ENCODE assay signal across 25 cellular contexts in the genomic region with DNA sequence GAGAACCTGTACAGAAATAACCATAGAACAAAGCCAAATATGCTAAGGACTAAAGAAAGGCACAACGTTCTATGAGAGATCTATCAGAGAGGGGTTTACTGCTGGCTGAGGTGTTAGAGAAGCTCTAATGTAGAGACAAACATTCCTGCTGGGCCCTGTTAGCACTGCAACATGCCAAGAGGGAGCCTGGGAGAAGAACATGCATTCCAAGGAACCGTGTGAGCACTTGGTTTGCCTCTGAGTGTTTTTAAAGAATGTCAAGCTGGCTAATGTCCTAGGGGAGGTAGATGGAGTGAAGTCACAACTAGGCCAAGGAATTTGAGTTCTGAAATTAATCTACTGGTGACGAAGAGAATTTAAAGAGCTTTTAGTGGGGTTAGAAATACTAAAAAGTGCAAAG.
A peak's percentile ranks its signal among the peaks of the same experiment; 100 is the strongest.
DNase-seq lines count a peak whose midpoint lies in the region; ATAC-seq, FAIRE-seq and TF ChIP-seq lines count a peak whose summit lies in the region.
"Had no signal": no experiment of that assay in that cellular context is flagged by ENCODE, and none has a peak within 500 bp of the region (broad histone marks: within the 10 kb centered on the region; RNA-seq: fewer than 3 reads in every experiment).

No MANE protein-coding gene starts in this region.

- H2BK15ac ChIP-seq in IMR-90 (ENCODE audit: low read depth, low read length) (no peak overlapping the region), H1 (ENCODE audit: low read length) (no peak overlapping the region)

- H2BK5ac ChIP-seq in IMR-90 (ENCODE audit: low read depth, low read length, poor library complexity, severe bottlenecking), result no peak overlapping the region
- H2BK5ac ChIP-seq in H1 (ENCODE audit: low read depth, low read length), result no peak overlapping the region

- FAIRE-seq in H1 (lab: Jason Lieb, UNC), result no peak
- FAIRE-seq: HepG2 had no signal

- peaks cover 3 to 6% of the 10 kb centered on the region in 2 donors for H3K9me3 Mint-ChIP-seq in effector memory CD8-positive, alpha-beta T cell
- H3K9me3 Mint-ChIP-seq: activated CD4-positive, alpha-beta T cell treated with anti-CD3 and anti-CD28 coated beads, Interleukin-2, amount 10 ng/mL, durations not matched to agents 7 days and 5 days had no signal

- H2BK12ac ChIP-seq in H1 (ENCODE audit: low read depth, low read length), result no peak overlapping the region

- no peaks in the 10 kb centered on the region for H3K9me3 ChIP-seq in IMR-90 (ENCODE audit: control insufficient read depth, insufficient read depth, low read length)
- H3K9me3 ChIP-seq in H1 (ENCODE audit: insufficient read depth in 2 of 2, low read depth in 1 of 2, low read length in 1 of 2), result no peaks in the 10 kb centered on the region
- no peaks in the 10 kb centered on the region for H3K9me3 ChIP-seq in left lung
- H3K9me3 ChIP-seq: BLaER1, body of pancreas, Caco-2 had no signal

- dilution Hi-C loops in IMR-90 (cut with HindIII; ENCODE audit: low sequenced_read_pairs, unreplicated experiment), result no loop called here

- in situ Hi-C loops in IMR-90 (cut with MboI; ENCODE audit: low sequenced_read_pairs), result no loop called here

- H2AFZ ChIP-seq in IMR-90 (replicated peaks; ENCODE audit: low read length, poor library complexity) (no peak overlapping the region), H1 (ENCODE audit: low read length) (no peak overlapping the region)

- 0% methylated on average over 1 of the region's 3 CpGs; no CpG with 5 or more reads in 1 of the 2 experiments for WGBS in IMR-90 (ENCODE audit: extremely low coverage in 2 of 2, insufficient read length in 1 of 2), 2 experiments
- 80% methylated on average over 3 of the region's 3 CpGs; no CpG with 5 or more reads in 1 of the 2 experiments for WGBS in H1 (ENCODE audit: extremely low coverage in 1 of 2, insufficient coverage in 1 of 2, insufficient read length in 1 of 2, insufficient replicate concordance in 2 of 2, low coverage in 1 of 2, low lambda C conversion rate in 2 of 2, missing lambda C conversion rate in 1 of 2), 2 experiments

- H3K9me1 ChIP-seq in IMR-90 (ENCODE audit: insufficient read depth, low read length), result peaks cover 3% of the 10 kb centered on the region

- CTCF ChIA-PET in AG04449 (lab: Yijun Ruan, JAX), result no interaction called here
- CTCF ChIA-PET in IMR-90 (lab: Yijun Ruan, JAX), result no interaction called here
- CTCF ChIA-PET in H1 (lab: Charles Lee; ENCODE audit: partially characterized antibody), result no interaction called here

- no peak overlapping the region for H3K14ac ChIP-seq in IMR-90 (replicated peaks; ENCODE audit: low read depth, low read length)
- H3K14ac ChIP-seq in H1 (ENCODE audit: insufficient read length), result no peak overlapping the region

- no peak overlapping the region for H2AK9ac ChIP-seq in IMR-90 (replicated peaks; ENCODE audit: low read depth, low read length, poor library complexity)

- H4K20me1 ChIP-seq in IMR-90 (ENCODE audit: insufficient read depth, low read length) (peaks cover 15% of the 10 kb centered on the region; the same call in 1 of the 2 replicates), H1 (replicated peaks in 1 of 2; ENCODE audit: control insufficient read depth in 1 of 2, insufficient read depth in 2 of 2, low read length in 2 of 2) (no peaks in the 10 kb centered on the region)
- H4K20me1 ChIP-seq: BLaER1 had no signal

- H3K18ac ChIP-seq in IMR-90 (ENCODE audit: low read depth, low read length), result no peak overlapping the region
- no peak overlapping the region for H3K18ac ChIP-seq in H1 (ENCODE audit: extremely low read depth, low read length)

- H3K27me3 Mint-ChIP-seq in effector memory CD8-positive, alpha-beta T cell, result no peaks in the 10 kb centered on the region
- H3K27me3 Mint-ChIP-seq: activated CD4-positive, alpha-beta T cell treated with anti-CD3 and anti-CD28 coated beads, Interleukin-2, amount 10 ng/mL, durations not matched to agents 7 days and 5 days; activated naive CD8-positive, alpha-beta T cell had no signal

- H3K79me1 ChIP-seq in IMR-90 (ENCODE audit: low read depth in 1 of 2, low read length in 2 of 2) (peaks cover 7 to 37% of the 10 kb centered on the region in 2 experiments; a peak in 2 of 4 replicates), H1 (ENCODE audit: low read depth, low read length) (no peaks in the 10 kb centered on the region)

- ATAC-seq in IMR-90 (ENCODE audit: low read depth), result peak; percentile 90
- peak; percentile 97 for ATAC-seq in left lung
- no peak for ATAC-seq in HG03439 (IDR thresholded peaks at IDR 0.05; ENCODE audit: unreplicated experiment)
- ATAC-seq in Right ventricle myocardium superior (ENCODE audit: poor library complexity), result no peak
- ATAC-seq in HG03045 (IDR thresholded peaks at IDR 0.05; ENCODE audit: unreplicated experiment), result no peak
- ATAC-seq in effector memory CD8-positive, alpha-beta T cell (replicated peaks), result no peak
- ATAC-seq: body of pancreas, HepG2 had no signal

- H3K4me1 ChIP-seq in IMR-90 (ENCODE audit: control insufficient read depth, insufficient read depth, low read length) (peaks cover 3% of the 10 kb centered on the region; the same call in 1 of the 2 replicates), H1 (replicated peaks in 1 of 4; ENCODE audit: control insufficient read depth in 3 of 4, insufficient read depth in 4 of 4, low read length in 3 of 4) (0 out of 7 replicates have a peak, but pooled peaks cover 0 to 2% (median 0%) of the 10 kb centered on the region in 4 experiments), left lung (no peaks in the 10 kb centered on the region)
- H3K4me1 ChIP-seq: BLaER1, body of pancreas had no signal

- H2BK120ac ChIP-seq in IMR-90 (ENCODE audit: low read depth, low read length), result no peak overlapping the region
- no peak overlapping the region for H2BK120ac ChIP-seq in H1 (replicated peaks; ENCODE audit: low read depth, low read length)

- H3K4me1 Mint-ChIP-seq in effector memory CD8-positive, alpha-beta T cell (ENCODE audit: low read depth in 2 of 2), result no peaks in the 10 kb centered on the region
- H3K4me1 Mint-ChIP-seq: activated CD4-positive, alpha-beta T cell treated with anti-CD3 and anti-CD28 coated beads, Interleukin-2, amount 10 ng/mL, durations not matched to agents 7 days and 5 days had no signal

- H4K5ac ChIP-seq in IMR-90 (ENCODE audit: low read depth, low read length) (no peak overlapping the region), H1 (ENCODE audit: insufficient read length, low read depth, low read length) (no peak overlapping the region)

- H3K27ac ChIP-seq in IMR-90 (ENCODE audit: insufficient read depth, low read length), result no peak overlapping the region
- H3K27ac ChIP-seq in H1 (ENCODE audit: low read depth, low read length), result no peak overlapping the region
- H3K27ac ChIP-seq in left lung, result no peak overlapping the region
- H3K27ac ChIP-seq: BLaER1, body of pancreas, coronary artery, SK-N-MC, skin epidermis had no signal

- H3K56ac ChIP-seq in IMR-90 (ENCODE audit: extremely low read depth, insufficient read depth, low read length), result no peak overlapping the region
- no peak overlapping the region for H3K56ac ChIP-seq in H1 (replicated peaks; ENCODE audit: insufficient read length, low read depth, low read length)

- no peak overlapping the region for H3K4me3 ChIP-seq in AG04449 (ENCODE audit: low read depth, low read length)
- H3K4me3 ChIP-seq in IMR-90 (ENCODE audit: insufficient read depth, low read depth, low read length), result no peak overlapping the region
- H3K4me3 ChIP-seq in H1 (ENCODE audit: extremely low read depth in 1 of 4, insufficient read depth in 2 of 4, low read depth in 3 of 4, low read length in 4 of 4), result no peak overlapping the region
- no peak overlapping the region for H3K4me3 ChIP-seq in left lung
- H3K4me3 ChIP-seq: BLaER1, body of pancreas, coronary artery, SK-N-MC, skin epidermis had no signal

- H3K4me2 ChIP-seq in IMR-90 (ENCODE audit: low read depth, low read length) (no peak overlapping the region), H1 (ENCODE audit: insufficient read depth in 1 of 2, low read depth in 2 of 2, low read length in 2 of 2) (no peak overlapping the region)
- H3K4me2 ChIP-seq: BLaER1 had no signal

- H3K36me3 ChIP-seq in IMR-90 (ENCODE audit: control insufficient read depth, insufficient read depth, low read length) (no peaks in the 10 kb centered on the region), H1 (ENCODE audit: control insufficient read depth in 2 of 4, insufficient read depth in 4 of 4, low read length in 3 of 4) (no peaks in the 10 kb centered on the region), left lung (no peaks in the 10 kb centered on the region)
- H3K36me3 ChIP-seq: BLaER1 had no signal

- peak; percentile 76 for DNase-seq in AG04449 (ENCODE audit: low read depth, low spot score)
- peak; percentile 76 for DNase-seq in IMR-90
- no peak for DNase-seq in H1 (ENCODE audit: low read depth in 1 of 2, low spot score in 2 of 2)
- no peak for DNase-seq in left lung
- no peak for DNase-seq in Right ventricle myocardium superior
- DNase-seq in effector memory CD8-positive, alpha-beta T cell, result no peak
- DNase-seq: 8988T; activated CD4-positive, alpha-beta T cell treated with anti-CD3 and anti-CD28 coated beads, Interleukin-2, amount 10 ng/mL, durations not matched to agents 7 days and 5 days; body of pancreas; Caco-2; DMS79 treated with DMSO at 0.1 percent for 48 hours; GOT3; NCI-H1417; stimulated activated naive CD4-positive, alpha-beta T cell treated with Interleukin-2 at 50 U/mL for 16 hours; T-helper 2 cell had no signal

- H3K23me2 ChIP-seq in H1 (ENCODE audit: low read depth, low read length), result no peaks in the 10 kb centered on the region

- H3K23ac ChIP-seq in IMR-90 (ENCODE audit: low read depth, low read length) (no peak overlapping the region), H1 (ENCODE audit: insufficient read length) (no peak overlapping the region)

- intact Hi-C loops in IMR-90 (cut with micrococcal nuclease), result no loop called here
- intact Hi-C loops in left lung (cut with DNase I), result no loop called here
- intact Hi-C loops in Right ventricle myocardium superior (cut with DNase I), result no loop called here

- H4K91ac ChIP-seq in IMR-90 (ENCODE audit: insufficient read depth, low read depth, low read length) (no peak overlapping the region), H1 (replicated peaks; ENCODE audit: insufficient read length, low read length) (no peak overlapping the region)

- H3K4me3 Mint-ChIP-seq in effector memory CD8-positive, alpha-beta T cell, result no peak overlapping the region
- H3K4me3 Mint-ChIP-seq: activated CD4-positive, alpha-beta T cell treated with anti-CD3 and anti-CD28 coated beads, Interleukin-2, amount 10 ng/mL, durations not matched to agents 7 days and 5 days; activated naive CD8-positive, alpha-beta T cell had no signal

- no peaks in the 10 kb centered on the region for H3K79me2 ChIP-seq in H1 (ENCODE audit: control insufficient read depth in 1 of 2, insufficient read depth in 2 of 2, low read length in 2 of 2)

- no peaks in the 10 kb centered on the region for H3K36me3 Mint-ChIP-seq in effector memory CD8-positive, alpha-beta T cell (ENCODE audit: insufficient read depth)
- H3K36me3 Mint-ChIP-seq: activated naive CD8-positive, alpha-beta T cell had no signal

- H4K8ac ChIP-seq in IMR-90 (ENCODE audit: low read depth in 2 of 2, low read length in 2 of 2) (no peak overlapping the region), H1 (ENCODE audit: extremely low read depth, insufficient read depth, low read length) (no peak overlapping the region)

- H2BK20ac ChIP-seq in IMR-90 (ENCODE audit: low read depth, low read length) (no peak overlapping the region), H1 (ENCODE audit: low read length) (no peak overlapping the region)

- TF ChIP-seq CTCF in AG04449 (IDR thresholded peaks at IDR 0.05; ENCODE audit: insufficient read depth, low read length, missing control alignments) (no peak), IMR-90 (conservative IDR thresholded peaks at IDR 0.05; ENCODE audit: low read depth, low read length) (no peak), H1 (IDR thresholded peaks at IDR 0.05; ENCODE audit: control extremely low read depth in 1 of 3, insufficient read depth in 1 of 3, low read depth in 1 of 3, low read length in 3 of 3) (no peak), left lung (IDR thresholded peaks at IDR 0.05) (no peak)

- no TSS peak for BruUV-seq in IMR-90 (replicated peaks; lab: Mats Ljungman, UMichigan)

- no peak overlapping the region for H3K9ac ChIP-seq in IMR-90 (ENCODE audit: low read depth, low read length)
- no peak overlapping the region for H3K9ac ChIP-seq in H1 (replicated peaks in 1 of 4; ENCODE audit: extremely low read depth in 1 of 4, low read depth in 3 of 4, low read length in 3 of 4)
- H3K9ac ChIP-seq: BLaER1 had no signal

- H3K4ac ChIP-seq in IMR-90 (ENCODE audit: low read depth, low read length), result no peak overlapping the region
- no peak overlapping the region for H3K4ac ChIP-seq in H1 (replicated peaks; ENCODE audit: insufficient read length, low read depth, low read length)

- TF ChIP-seq EP300 in H1 (IDR thresholded peaks at IDR 0.05; ENCODE audit: borderline replicate concordance in 1 of 2, low read depth in 2 of 2, low read length in 2 of 2), result no peak

- TF ChIP-seq POLR2A in IMR-90 (IDR thresholded peaks at IDR 0.05; ENCODE audit: low read depth, low read length) (no peak), H1 (IDR thresholded peaks at IDR 0.05; ENCODE audit: control extremely low read depth in 1 of 2, low read depth in 2 of 2, low read length in 2 of 2) (no peak)

- H2AK5ac ChIP-seq in IMR-90 (ENCODE audit: low read depth, low read length) (no peak overlapping the region), H1 (ENCODE audit: low read depth, low read length) (no peak overlapping the region)

- H3K27ac Mint-ChIP-seq in effector memory CD8-positive, alpha-beta T cell, result no peak overlapping the region
- H3K27ac Mint-ChIP-seq: activated CD4-positive, alpha-beta T cell treated with anti-CD3 and anti-CD28 coated beads, Interleukin-2, amount 10 ng/mL, durations not matched to agents 7 days and 5 days; activated naive CD8-positive, alpha-beta T cell; activated T-helper 2 cell treated with anti-CD3 and anti-CD28 coated beads, Interferon-gamma antibody, Interleukin-2, Interleukin-4, amounts not matched to agents 10 μg/mL and 5 μg/mL and 100 μg/mL, durations not matched to agents 14 hours and 24 hours and 36 hours; progenitor cell of endocrine pancreas had no signal

- no peaks in the 10 kb centered on the region for H3K27me3 ChIP-seq in IMR-90 (ENCODE audit: control insufficient read depth, insufficient read depth, low read length)
- no peaks in the 10 kb centered on the region for H3K27me3 ChIP-seq in H1 (replicated peaks in 1 of 4; ENCODE audit: control insufficient read depth in 3 of 4, extremely low read depth in 1 of 4, insufficient read depth in 3 of 4, low read length in 3 of 4)
- H3K27me3 ChIP-seq in left lung, result no peaks in the 10 kb centered on the region
- H3K27me3 ChIP-seq: BLaER1, body of pancreas had no signal

- TF ChIP-seq RAD21 in IMR-90 (IDR thresholded peaks at IDR 0.05; ENCODE audit: low read length), result no peak
- TF ChIP-seq RAD21 in H1 (IDR thresholded peaks at IDR 0.05 in 1 of 2, conservative IDR thresholded peaks at IDR 0.05 in 1 of 2; ENCODE audit: low read depth in 2 of 2, low read length in 2 of 2), result no peak; a peak in 1 of 4 replicates

- POLR2A ChIA-PET in AG04449 (lab: Yijun Ruan, JAX) (no interaction called here), IMR-90 (lab: Charles Lee; ENCODE audit: unreplicated experiment) (no interaction called here), H1 (lab: Charles Lee; ENCODE audit: partially characterized antibody) (no interaction called here)

Comparison
In these comparisons a context has a peak if more than half of its experiments do, and no peak if none do; other contexts are left out.
1. DNase-seq: peak in AG04449 (single experiment) and IMR-90 (single experiment); none in H1 (0 of 2), left lung (0 of 2), Right ventricle myocardium superior (single experiment) and effector memory CD8-positive, alpha-beta T cell (0 of 3).
2. ATAC-seq: peak in IMR-90 (single experiment) and left lung (single experiment); none in HG03439 (single experiment), Right ventricle myocardium superior (single experiment), HG03045 (single experiment) and effector memory CD8-positive, alpha-beta T cell (single experiment).